ENCODE assay signal across 29 cellular contexts in genomic region chr11:62373464-62374110, GRCh38. TPM values are rescaled to one million over a fixed set of nuclear protein-coding genes. Genes with fewer than 3 reads are reported as not detected.
"Had no signal": no experiment of that assay in that cellular context is flagged by ENCODE, and none has a peak within 500 bp of the region (broad histone marks: within the 10 kb centered on the region; RNA-seq: fewer than 3 reads in every experiment).

No MANE protein-coding gene starts in this region.

- H3K4me1 ChIP-seq: sigmoid colon, vagina had no signal

- H3K27me3 ChIP-seq: body of pancreas, esophagus muscularis mucosa, pancreas, sigmoid colon, vagina had no signal

- ATAC-seq: body of pancreas, pancreas had no signal

- FAIRE-seq: frontal cortex, islet of Langerhans, pancreas had no signal

- DNase-seq: activated CD4-positive, alpha-beta memory T cell treated with anti-CD3 and anti-CD28 coated beads for 36 hours; activated CD4-positive, alpha-beta T cell treated with anti-CD3 and anti-CD28 coated beads for 4 hours; activated CD4-positive, CD25-positive, alpha-beta regulatory T cell; activated effector memory CD4-positive, alpha-beta T cell treated with anti-CD3 and anti-CD28 coated beads, Interleukin-2, amount 50 U/mL, for 16 hours; activated T-cell treated with anti-CD3 and anti-CD28 coated beads for 4 hours; anterior cingulate cortex; body of pancreas; dermis blood vessel endothelial cell; effector memory CD4-positive, alpha-beta T cell; hippocampal formation; nephron progenitor cell; pancreas; sigmoid colon; stimulated activated CD4-positive, alpha-beta T cell treated with anti-CD3 and anti-CD28 coated beads, Interleukin-15, amount 100 ng/mL, for 24 hours; stimulated activated naive CD4-positive, alpha-beta T cell; T-helper 1 cell; T1000 had no signal

- H3K4me3 ChIP-seq: body of pancreas, esophagus muscularis mucosa, pancreas, sigmoid colon, smooth muscle cell, thoracic aorta, vagina had no signal

- H3K9me3 ChIP-seq: body of pancreas, esophagus muscularis mucosa, pancreas, sigmoid colon, thoracic aorta, vagina had no signal

- H3K36me3 Mint-ChIP-seq: activated CD4-positive, alpha-beta memory T cell treated with anti-CD3 and anti-CD28 coated beads for 36 hours; activated naive CD4-positive, alpha-beta T cell treated with anti-CD3 and anti-CD28 coated beads, Interleukin-2, amount 10 ng/mL, durations not matched to agents 7 days and 5 days; type B pancreatic cell had no signal

- H3K27me3 Mint-ChIP-seq: activated naive CD4-positive, alpha-beta T cell treated with anti-CD3 and anti-CD28 coated beads, Interleukin-2, amount 10 ng/mL, durations not matched to agents 7 days and 5 days had no signal

- H3K27ac Mint-ChIP-seq: activated CD4-positive, alpha-beta memory T cell treated with anti-CD3 and anti-CD28 coated beads for 36 hours; nephron progenitor cell; type B pancreatic cell had no signal

- H3K9me3 Mint-ChIP-seq: activated CD4-positive, alpha-beta memory T cell treated with anti-CD3 and anti-CD28 coated beads for 36 hours; activated naive CD4-positive, alpha-beta T cell treated with anti-CD3 and anti-CD28 coated beads, Interleukin-2, amount 10 ng/mL, durations not matched to agents 7 days and 5 days; type B pancreatic cell had no signal

- H3K4me3 Mint-ChIP-seq: activated CD4-positive, alpha-beta memory T cell treated with anti-CD3 and anti-CD28 coated beads for 36 hours; activated naive CD4-positive, alpha-beta T cell treated with anti-CD3 and anti-CD28 coated beads, Interleukin-2, amount 10 ng/mL, durations not matched to agents 7 days and 5 days; nephron progenitor cell; type B pancreatic cell had no signal

- H3K27ac ChIP-seq: body of pancreas, esophagus muscularis mucosa, pancreas, sigmoid colon, thoracic aorta, vagina had no signal

- H3K4me2 ChIP-seq: smooth muscle cell had no signal

- H3K36me3 ChIP-seq: esophagus muscularis mucosa, pancreas, sigmoid colon, thoracic aorta, vagina had no signal

RNA-seq across cellular contexts. Expression of gene ASRGL1, which starts 36.3 kb away (rescaled TPM):
- total RNA-seq: myocyte had no signal

RNA-seq across cellular contexts. Expression of gene SCGB1A1, which starts 45.2 kb away (rescaled TPM):
- total RNA-seq: activated CD4-positive, alpha-beta memory T cell treated with anti-CD3 and anti-CD28 coated beads for 36 hours; body of pancreas; cardiac septum; dermis blood vessel endothelial cell; frontal cortex; liver; mononuclear cell; myocyte; sigmoid colon; smooth muscle cell; thoracic aorta; vagina had no signal
- polyA plus RNA-seq: liver, smooth muscle cell had no signal
